Comparison of ENCODE assay signal across 8 cellular contexts in the genomic region with DNA sequence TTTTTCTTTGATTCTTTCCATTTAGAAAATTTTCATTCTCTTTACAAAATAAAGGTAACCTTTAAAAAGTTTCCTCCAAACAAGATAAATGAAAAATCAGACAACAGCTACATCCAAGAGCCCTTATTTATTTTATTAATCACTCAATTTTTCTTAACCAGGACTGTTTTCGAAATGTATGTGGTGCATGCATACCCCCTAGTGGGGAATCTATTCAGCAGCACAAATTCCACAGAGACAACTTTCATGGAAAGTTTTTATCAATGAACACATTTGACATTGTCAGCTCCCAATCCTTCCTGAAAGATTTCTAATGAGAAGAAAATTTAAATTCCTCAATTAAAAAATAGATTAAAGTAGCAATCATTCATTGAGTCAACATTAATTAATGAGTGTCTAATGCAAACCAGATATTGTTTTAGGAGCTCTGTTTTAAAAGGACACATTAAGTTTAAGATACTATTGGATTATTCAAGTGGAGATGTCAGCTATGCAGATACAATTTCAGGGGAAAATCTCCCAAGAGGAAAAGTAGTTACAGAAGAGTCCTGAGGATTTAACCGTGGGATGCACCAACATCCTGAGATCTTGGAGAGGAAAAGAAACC. TPM values are rescaled to one million over a fixed set of nuclear protein-coding genes. Genes with fewer than 3 reads are reported as not detected.
A peak's percentile ranks its signal among the peaks of the same experiment; 100 is the strongest.
DNase-seq lines count a peak whose midpoint lies in the region; ATAC-seq, FAIRE-seq and TF ChIP-seq lines count a peak whose summit lies in the region.

No MANE protein-coding gene starts in this region.

- DNase-seq in chondrocyte (ENCODE audit: low spot score): no peak
- DNase-seq in HTR-8/SVneo (ENCODE audit: insufficient read length, low spot score): no peak
- no peak for DNase-seq in activated T-cell treated with anti-CD3 and anti-CD28 coated beads, Interleukin-2, amount 50 U/mL, for 48 hours

- FAIRE-seq in HTR-8/SVneo (lab: Jason Lieb, UNC): no peak

- H3K27ac ChIP-seq in DOHH2 (ENCODE audit: low read depth, low read length) (no peak overlapping the region), neural cell (ENCODE audit: low read length) (no peak overlapping the region)

- TF ChIP-seq RAD21 in neural cell (conservative IDR thresholded peaks at IDR 0.05): peak; percentile 84

- H3K27ac Mint-ChIP-seq in chondrocyte (ENCODE audit: unreplicated experiment): no peak overlapping the region

- H3K9me3 Mint-ChIP-seq in chondrocyte (ENCODE audit: low read depth): no peaks in the 10 kb centered on the region

- H3K9ac ChIP-seq in neural cell (ENCODE audit: low read length): no peak overlapping the region

- H3K4me1 Mint-ChIP-seq in chondrocyte (ENCODE audit: low read depth): peaks cover 17% of the 10 kb centered on the region

- no peaks in the 10 kb centered on the region for H3K9me3 ChIP-seq in DOHH2 (ENCODE audit: control insufficient read depth, insufficient read depth, low read length)
- no peaks in the 10 kb centered on the region for H3K9me3 ChIP-seq in neural cell (ENCODE audit: low read length)

- no peak overlapping the region for H3K4me3 Mint-ChIP-seq in chondrocyte (ENCODE audit: unreplicated experiment)

- H3F3A ChIP-seq in DOHH2 (ENCODE audit: control insufficient read depth, insufficient read depth) (no peaks in the 10 kb centered on the region), neural cell (ENCODE audit: insufficient read depth, low read length, poor library complexity, severe bottlenecking) (no peaks in the 10 kb centered on the region)

- H3K4me3 ChIP-seq in DOHH2 (ENCODE audit: low read length) (no peak overlapping the region), neural cell (ENCODE audit: low read length) (no peak overlapping the region)

- no peaks in the 10 kb centered on the region for H3K36me3 ChIP-seq in DOHH2 (ENCODE audit: control insufficient read depth, low read length)
- no peaks in the 10 kb centered on the region for H3K36me3 ChIP-seq in neural cell (ENCODE audit: insufficient read depth, low read length)

- no peak overlapping the region for H2AFZ ChIP-seq in neural cell (ENCODE audit: low read depth, low read length)

- H3K27me3 ChIP-seq in DOHH2 (ENCODE audit: control insufficient read depth, low read length) (peaks cover 50% of the 10 kb centered on the region), neural cell (ENCODE audit: insufficient read depth, low read depth, low read length) (peaks cover 18% of the 10 kb centered on the region)

- H3K9me2 ChIP-seq in DOHH2 (replicated peaks; ENCODE audit: control insufficient read depth, low read length) (no peaks in the 10 kb centered on the region), neural cell (ENCODE audit: insufficient read depth, low read length) (no peaks in the 10 kb centered on the region)

- H3K79me2 ChIP-seq in DOHH2 (ENCODE audit: control insufficient read depth, low read length): no peaks in the 10 kb centered on the region
- H3K79me2 ChIP-seq in neural cell (replicated peaks; ENCODE audit: insufficient read depth, low read length): no peaks in the 10 kb centered on the region

- ATAC-seq in GM19035 (IDR thresholded peaks at IDR 0.05; ENCODE audit: unreplicated experiment) (no peak), GM21367 (IDR thresholded peaks at IDR 0.05; ENCODE audit: unreplicated experiment) (no peak)

- TF ChIP-seq EP300 in neural cell (conservative IDR thresholded peaks at IDR 0.05; ENCODE audit: poor library complexity, severe bottlenecking): no peak

- H3K4me1 ChIP-seq in DOHH2 (ENCODE audit: control insufficient read depth, low read length): peaks cover 4% of the 10 kb centered on the region

- H4K20me1 ChIP-seq in DOHH2 (ENCODE audit: control insufficient read depth, insufficient read depth, low read depth, low read length) (no peaks in the 10 kb centered on the region), neural cell (ENCODE audit: insufficient read depth) (no peaks in the 10 kb centered on the region)

- H3K4me2 ChIP-seq in DOHH2 (ENCODE audit: low read length) (no peak overlapping the region), neural cell (ENCODE audit: low read length) (no peak overlapping the region)

- H3K36me3 Mint-ChIP-seq in chondrocyte (ENCODE audit: low read depth): no peaks in the 10 kb centered on the region

- TF ChIP-seq CTCF in DOHH2 (IDR thresholded peaks at IDR 0.05; ENCODE audit: low read depth, low read length, poor library complexity, severe bottlenecking): peak; percentile 70
- peak; percentile 93 for TF ChIP-seq CTCF in LNCAP (IDR thresholded peaks at IDR 0.05)
- TF ChIP-seq CTCF in chondrocyte (IDR thresholded peaks at IDR 0.05): peak; percentile 95
- TF ChIP-seq CTCF in neural cell (IDR thresholded peaks at IDR 0.05; ENCODE audit: poor library complexity, severe bottlenecking): peak; percentile 78

- H3K27me3 Mint-ChIP-seq in chondrocyte (ENCODE audit: low read depth): peaks cover 23% of the 10 kb centered on the region

TF ChIP-seq in neural cell, 6 proteins besides CTCF, POLR2A, EP300 and RAD21:
- TF ChIP-seq POLR2AphosphoS5 (IDR thresholded peaks at IDR 0.05) (no peak), SMC3 (conservative IDR thresholded peaks at IDR 0.05; ENCODE audit: poor library complexity) (peak; percentile 89)

RNA-seq across cellular contexts. Expression of a gene that starts 5.2 kb away (rescaled TPM):
- 0.32 to 0.33 TPM in 2 of 3 replicates, not detected in the other for total RNA-seq in chondrocyte
- 0.82 and 0.95 TPM in 2 replicates for polyA plus RNA-seq in neural cell
- polyA minus RNA-seq in neural cell: 2.5 and 2.7 TPM in 2 replicates

RNA-seq across cellular contexts. Expression of a gene that starts 8.8 kb away (rescaled TPM):
- 24.7 to 30.8 TPM (median 24.7 TPM) in 3 replicates for total RNA-seq in chondrocyte
- 86.5 and 91.1 TPM in 2 replicates for polyA plus RNA-seq in neural cell
- 71.9 and 72.8 TPM in 2 replicates for polyA minus RNA-seq in neural cell

RNA-seq across cellular contexts. Expression of a gene that starts 57.9 kb away (rescaled TPM):
- 74.6 to 283 TPM (median 261 TPM) in 3 replicates for total RNA-seq in chondrocyte
- 0.98 TPM in 1 of 2 replicates, not detected in the other for polyA plus RNA-seq in neural cell
- polyA minus RNA-seq in neural cell: not detected in 2 replicates
